ENCODE assay signal across 29 cellular contexts in the genomic region with DNA sequence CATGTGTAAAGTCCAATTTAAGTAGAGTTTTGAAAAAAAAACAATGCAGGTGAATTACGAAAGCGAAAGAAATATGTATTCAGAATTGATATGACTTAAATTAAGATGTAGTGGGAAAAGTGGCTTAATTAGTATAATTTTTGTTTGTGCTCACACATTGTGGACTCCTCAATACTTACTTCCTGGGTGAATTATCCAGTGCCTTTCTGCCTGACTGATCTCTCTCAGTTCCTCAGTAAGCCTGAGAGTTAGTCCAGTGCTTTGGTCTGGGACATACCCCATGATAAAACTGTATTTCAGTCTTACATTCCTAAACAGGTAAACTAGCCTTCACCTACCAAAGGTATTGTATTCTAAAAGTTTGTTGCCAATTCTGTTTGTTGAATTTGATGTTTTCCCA. TPM values are rescaled to one million over a fixed set of nuclear protein-coding genes. Genes with fewer than 3 reads are reported as not detected.
A peak's percentile ranks its signal among the peaks of the same experiment; 100 is the strongest.
DNase-seq lines count a peak whose midpoint lies in the region; ATAC-seq, FAIRE-seq and TF ChIP-seq lines count a peak whose summit lies in the region.
"Had no signal": no experiment of that assay in that cellular context is flagged by ENCODE, and none has a peak within 500 bp of the region (broad histone marks: within the 10 kb centered on the region; RNA-seq: fewer than 3 reads in every experiment).

No MANE protein-coding gene starts in this region.

- H3K27ac ChIP-seq in CD4-positive, alpha-beta T cell (ENCODE audit: low read depth, low read length) = no peak overlapping the region
- H3K27ac ChIP-seq in astrocyte (ENCODE audit: low read depth, low read length) (no peak overlapping the region), neuronal stem cell (replicated peaks; ENCODE audit: low read length) (no peak overlapping the region)
- H3K27ac ChIP-seq: thoracic aorta, VCaP had no signal

- no peak overlapping the region for H3K4ac ChIP-seq in neuronal stem cell (ENCODE audit: low read length)

- H3K4me3 ChIP-seq in astrocyte (ENCODE audit: insufficient read depth, low read depth, low read length) = no peak overlapping the region
- H3K4me3 ChIP-seq in neuronal stem cell (ENCODE audit: low read length in 2 of 2) = no peak overlapping the region
- H3K4me3 ChIP-seq: lung, thoracic aorta had no signal

- H3K4me1 ChIP-seq in astrocyte (ENCODE audit: insufficient read depth, low read length) = no peaks in the 10 kb centered on the region
- H3K4me1 ChIP-seq in neuronal stem cell (ENCODE audit: control insufficient read depth in 2 of 2, insufficient read depth in 1 of 2, low read depth in 1 of 2, low read length in 2 of 2) = no peaks in the 10 kb centered on the region

- no peaks in the 10 kb centered on the region for H3K9me3 ChIP-seq in CD4-positive, alpha-beta T cell (ENCODE audit: control insufficient read depth, low read length)
- H3K9me3 ChIP-seq in astrocyte (ENCODE audit: insufficient read depth, low read depth, low read length) (no peaks in the 10 kb centered on the region), neuronal stem cell (replicated peaks in 1 of 2; ENCODE audit: control insufficient read depth in 2 of 2, insufficient read depth in 1 of 2, low read depth in 1 of 2, low read length in 2 of 2) (no peaks in the 10 kb centered on the region)
- H3K9me3 ChIP-seq: thoracic aorta had no signal

- CTCF ChIA-PET in activated CD8-positive, alpha-beta T cell treated with anti-CD3 and anti-CD28 coated beads for 36 hours (lab: Charles Lee) = no interaction called here
- CTCF ChIA-PET in activated CD8-positive, alpha-beta T cell treated with anti-CD3 and anti-CD28 coated beads, Interleukin-2, amount 10 ng/mL, durations not matched to agents 7 days and 5 days (lab: Charles Lee) = no interaction called here
- CTCF ChIA-PET in CD4-positive, alpha-beta T cell (lab: Charles Lee) = no interaction called here
- CTCF ChIA-PET in T-cell (lab: Charles Lee) = no interaction called here

- H3K23ac ChIP-seq in neuronal stem cell (ENCODE audit: low read depth, low read length, poor library complexity) = no peak overlapping the region

- no peaks in the 10 kb centered on the region for H3K27me3 Mint-ChIP-seq in activated CD8-positive, alpha-beta T cell treated with anti-CD3 and anti-CD28 coated beads for 36 hours
- H3K27me3 Mint-ChIP-seq in activated CD8-positive, alpha-beta T cell treated with anti-CD3 and anti-CD28 coated beads, Interleukin-2, amount 10 ng/mL, durations not matched to agents 7 days and 5 days (ENCODE audit: low read depth) = no peaks in the 10 kb centered on the region
- no peaks in the 10 kb centered on the region for H3K27me3 Mint-ChIP-seq in CD4-positive, alpha-beta T cell
- H3K27me3 Mint-ChIP-seq in T-cell (peaks cover 0 to 4% of the 10 kb centered on the region in 2 donors), astrocyte (ENCODE audit: low read depth, unreplicated experiment) (no peaks in the 10 kb centered on the region)
- H3K27me3 Mint-ChIP-seq: effector memory CD8-positive, alpha-beta T cell had no signal

- no peak overlapping the region for H2BK120ac ChIP-seq in neuronal stem cell (ENCODE audit: low read depth, low read length)

- H4K20me1 ChIP-seq in astrocyte (ENCODE audit: insufficient read depth, low read length) = no peaks in the 10 kb centered on the region

- POLR2A ChIA-PET in activated CD8-positive, alpha-beta T cell treated with anti-CD3 and anti-CD28 coated beads for 36 hours (lab: Charles Lee) = no interaction called here
- POLR2A ChIA-PET in activated CD8-positive, alpha-beta T cell treated with anti-CD3 and anti-CD28 coated beads, Interleukin-2, amount 10 ng/mL, durations not matched to agents 7 days and 5 days (lab: Charles Lee) = no interaction called here
- POLR2A ChIA-PET in CD4-positive, alpha-beta T cell (lab: Charles Lee) = no interaction called here
- POLR2A ChIA-PET in T-cell (lab: Charles Lee) = no interaction called here

- H2BK12ac ChIP-seq in neuronal stem cell (ENCODE audit: low read length) = no peak overlapping the region

- no peak overlapping the region for H2BK15ac ChIP-seq in neuronal stem cell (ENCODE audit: low read length)

- H3K4me3 Mint-ChIP-seq in activated CD8-positive, alpha-beta T cell treated with anti-CD3 and anti-CD28 coated beads for 36 hours = peak overlapping the region; percentile 31
- no peak overlapping the region for H3K4me3 Mint-ChIP-seq in activated CD8-positive, alpha-beta T cell treated with anti-CD3 and anti-CD28 coated beads, Interleukin-2, amount 10 ng/mL, durations not matched to agents 7 days and 5 days
- peak overlapping the region; percentile 63 for H3K4me3 Mint-ChIP-seq in CD4-positive, alpha-beta T cell
- H3K4me3 Mint-ChIP-seq in T-cell = peak overlapping the region in 1 of 3 donors; percentile 4
- no peak overlapping the region for H3K4me3 Mint-ChIP-seq in astrocyte (ENCODE audit: unreplicated experiment)
- H3K4me3 Mint-ChIP-seq: CD8-positive, alpha-beta T cell; effector memory CD8-positive, alpha-beta T cell; HFFc6; nephron had no signal

- no peak for TF ChIP-seq CTCF in activated CD8-positive, alpha-beta T cell treated with anti-CD3 and anti-CD28 coated beads for 36 hours (IDR thresholded peaks at IDR 0.05)
- no peak for TF ChIP-seq CTCF in CD4-positive, alpha-beta T cell (IDR thresholded peaks at IDR 0.05)
- no peak for TF ChIP-seq CTCF in astrocyte (IDR thresholded peaks at IDR 0.05; ENCODE audit: insufficient read depth, low read depth, low read length)

- H3K27ac Mint-ChIP-seq in activated CD8-positive, alpha-beta T cell treated with anti-CD3 and anti-CD28 coated beads for 36 hours = peak overlapping the region; percentile 89
- H3K27ac Mint-ChIP-seq in activated CD8-positive, alpha-beta T cell treated with anti-CD3 and anti-CD28 coated beads, Interleukin-2, amount 10 ng/mL, durations not matched to agents 7 days and 5 days = no peak overlapping the region
- peak overlapping the region; percentile 89 for H3K27ac Mint-ChIP-seq in CD4-positive, alpha-beta T cell
- H3K27ac Mint-ChIP-seq in T-cell (peak overlapping the region; percentile 49 to 83), astrocyte (ENCODE audit: unreplicated experiment) (no peak overlapping the region)
- H3K27ac Mint-ChIP-seq: CD8-positive, alpha-beta T cell; HFFc6; nephron had no signal

- ATAC-seq in activated CD8-positive, alpha-beta T cell treated with anti-CD3 and anti-CD28 coated beads for 36 hours = peak; percentile 41
- ATAC-seq in activated CD8-positive, alpha-beta T cell treated with anti-CD3 and anti-CD28 coated beads, Interleukin-2, amount 10 ng/mL, durations not matched to agents 7 days and 5 days = no peak
- no peak for ATAC-seq in CD4-positive, alpha-beta T cell (ENCODE audit: poor library complexity)
- ATAC-seq in T-cell (replicated peaks in 1 of 4) (no peak), sciatic nerve (no peak)
- ATAC-seq: CD8-positive, alpha-beta T cell; effector memory CD8-positive, alpha-beta T cell; SK-N-SH treated with all-trans-retinoic acid at 6 μM for 48 hours had no signal

- H4K8ac ChIP-seq in neuronal stem cell (ENCODE audit: low read depth, low read length) = no peak overlapping the region

- WGBS in neuronal stem cell (ENCODE audit: extremely low coverage in 2 of 2, insufficient read length in 2 of 2, insufficient replicate concordance in 1 of 2), 2 donors = no CpG with 5 or more reads among the region's 2 CpGs

- no peak overlapping the region for H3K4me2 ChIP-seq in astrocyte (ENCODE audit: low read length)
- H3K4me2 ChIP-seq in neuronal stem cell (ENCODE audit: insufficient read depth, low read length, poor library complexity, severe bottlenecking) = no peak overlapping the region

- no peak overlapping the region for H4K91ac ChIP-seq in neuronal stem cell (ENCODE audit: low read depth, low read length, poor library complexity)

- no peaks in the 10 kb centered on the region for H3K79me1 ChIP-seq in neuronal stem cell (ENCODE audit: low read depth, low read length)

- intact Hi-C loops in activated CD8-positive, alpha-beta T cell treated with anti-CD3 and anti-CD28 coated beads for 36 hours (cut with micrococcal nuclease) = no loop called here
- intact Hi-C loops in CD4-positive, alpha-beta T cell (cut with DNase I, micrococcal nuclease) = loop anchor here in 1 of 2 experiments (10.0 kb wide), 1 partner anchor 46 kb away; the partner anchor contains the start of gene ATP7A
- intact Hi-C loops in sciatic nerve (cut with DNase I) = no loop called here

- H2AFZ ChIP-seq in astrocyte (ENCODE audit: low read depth, low read length) = no peak overlapping the region
- H2AFZ ChIP-seq in neuronal stem cell (ENCODE audit: low read length) = no peak overlapping the region

- no peaks in the 10 kb centered on the region for H3K79me2 ChIP-seq in astrocyte (ENCODE audit: insufficient read depth, low read length)

- peak; percentile 47 for FAIRE-seq in astrocyte (lab: Jason Lieb, UNC)

- no peak overlapping the region for H3K9ac ChIP-seq in astrocyte (ENCODE audit: low read length)
- H3K9ac ChIP-seq in neuronal stem cell (ENCODE audit: low read depth, low read length, poor library complexity) = no peak overlapping the region

- H3K36me3 ChIP-seq in astrocyte (ENCODE audit: insufficient read depth, low read length) = no peaks in the 10 kb centered on the region
- no peaks in the 10 kb centered on the region for H3K36me3 ChIP-seq in neuronal stem cell (replicated peaks in 1 of 2; ENCODE audit: control insufficient read depth in 2 of 2, insufficient read depth in 2 of 2, low read length in 2 of 2)
- H3K36me3 ChIP-seq: thoracic aorta had no signal

- no peaks in the 10 kb centered on the region for H3K27me3 ChIP-seq in CD4-positive, alpha-beta T cell (ENCODE audit: control insufficient read depth, insufficient read depth, low read length)
- H3K27me3 ChIP-seq in astrocyte (ENCODE audit: insufficient read depth, low read length) = no peaks in the 10 kb centered on the region
- no peaks in the 10 kb centered on the region for H3K27me3 ChIP-seq in neuronal stem cell (ENCODE audit: control insufficient read depth in 3 of 3, insufficient read depth in 3 of 3, low read depth in 1 of 3, low read length in 3 of 3)

- peaks cover 5% of the 10 kb centered on the region for H3K9me3 Mint-ChIP-seq in activated CD8-positive, alpha-beta T cell treated with anti-CD3 and anti-CD28 coated beads for 36 hours
- H3K9me3 Mint-ChIP-seq in activated CD8-positive, alpha-beta T cell treated with anti-CD3 and anti-CD28 coated beads, Interleukin-2, amount 10 ng/mL, durations not matched to agents 7 days and 5 days (ENCODE audit: insufficient read depth) = peaks cover 4% of the 10 kb centered on the region
- H3K9me3 Mint-ChIP-seq in CD4-positive, alpha-beta T cell = no peaks in the 10 kb centered on the region
- H3K9me3 Mint-ChIP-seq in T-cell = no peaks in the 10 kb centered on the region
- H3K9me3 Mint-ChIP-seq in astrocyte (ENCODE audit: unreplicated experiment) = no peaks in the 10 kb centered on the region
- H3K9me3 Mint-ChIP-seq: CD8-positive, alpha-beta T cell; effector memory CD8-positive, alpha-beta T cell had no signal

- H2BK5ac ChIP-seq in neuronal stem cell (ENCODE audit: low read length) = no peak overlapping the region

- H3K4me1 Mint-ChIP-seq in activated CD8-positive, alpha-beta T cell treated with anti-CD3 and anti-CD28 coated beads for 36 hours (ENCODE audit: low read depth) = peaks cover 44% of the 10 kb centered on the region
- peaks cover 26% of the 10 kb centered on the region for H3K4me1 Mint-ChIP-seq in activated CD8-positive, alpha-beta T cell treated with anti-CD3 and anti-CD28 coated beads, Interleukin-2, amount 10 ng/mL, durations not matched to agents 7 days and 5 days (ENCODE audit: low read depth)
- H3K4me1 Mint-ChIP-seq in CD4-positive, alpha-beta T cell (ENCODE audit: low read depth) = peaks cover 36% of the 10 kb centered on the region
- peaks cover 35 to 46% (median 41%) of the 10 kb centered on the region in 3 donors for H3K4me1 Mint-ChIP-seq in T-cell
- no peaks in the 10 kb centered on the region for H3K4me1 Mint-ChIP-seq in astrocyte (ENCODE audit: low read depth, unreplicated experiment)
- H3K4me1 Mint-ChIP-seq: nephron had no signal

- no peak overlapping the region for H3K18ac ChIP-seq in neuronal stem cell (ENCODE audit: low read length)

- no peak overlapping the region for H2AK5ac ChIP-seq in neuronal stem cell (ENCODE audit: low read depth, low read length)

- peaks cover 12% of the 10 kb centered on the region for H3K36me3 Mint-ChIP-seq in activated CD8-positive, alpha-beta T cell treated with anti-CD3 and anti-CD28 coated beads for 36 hours (ENCODE audit: low read depth)
- H3K36me3 Mint-ChIP-seq in activated CD8-positive, alpha-beta T cell treated with anti-CD3 and anti-CD28 coated beads, Interleukin-2, amount 10 ng/mL, durations not matched to agents 7 days and 5 days (ENCODE audit: low read depth) = peaks cover 16% of the 10 kb centered on the region
- H3K36me3 Mint-ChIP-seq in CD4-positive, alpha-beta T cell (ENCODE audit: low read depth) = peaks cover 22% of the 10 kb centered on the region
- H3K36me3 Mint-ChIP-seq in T-cell = peaks cover 14% of the 10 kb centered on the region
- H3K36me3 Mint-ChIP-seq in astrocyte (ENCODE audit: low read depth, unreplicated experiment) = no peaks in the 10 kb centered on the region

- DNase-seq in activated CD8-positive, alpha-beta T cell treated with anti-CD3 and anti-CD28 coated beads for 36 hours = no peak
- DNase-seq in activated CD8-positive, alpha-beta T cell treated with anti-CD3 and anti-CD28 coated beads, Interleukin-2, amount 10 ng/mL, durations not matched to agents 7 days and 5 days = no peak
- no peak for DNase-seq in CD4-positive, alpha-beta T cell
- DNase-seq in T-cell (no peak), astrocyte (ENCODE audit: low read depth) (no peak), neuronal stem cell (ENCODE audit: low spot score) (no peak), sciatic nerve (ENCODE audit: low spot score) (no peak)
- DNase-seq: CD8-positive, alpha-beta T cell; central memory CD4-positive, alpha-beta T cell; cortex of kidney; effector memory CD8-positive, alpha-beta T cell; GOT3; HFFc6; hippocampal formation; NCI-H1048; NCI-H2107; NCI-H345; Right ventricle myocardium superior; stimulated activated naive CD4-positive, alpha-beta T cell; T-helper 9 cell had no signal

- H3K14ac ChIP-seq in neuronal stem cell (ENCODE audit: low read length) = no peak overlapping the region

RNA-seq across cellular contexts. Expression of gene PGAM4, which starts 8.4 kb away (rescaled TPM):
- 1 to 10 TPM in 1 of 2 experiments, under 1 TPM in 1; 0.56 to 1.3 TPM for total RNA-seq in activated CD8-positive, alpha-beta T cell treated with anti-CD3 and anti-CD28 coated beads for 36 hours
- 1 to 10 TPM in 1 of 2 experiments, under 1 TPM in 1; 0.52 to 1.1 TPM for total RNA-seq in activated CD8-positive, alpha-beta T cell treated with anti-CD3 and anti-CD28 coated beads, Interleukin-2, amount 10 ng/mL, durations not matched to agents 7 days and 5 days
- total RNA-seq in CD4-positive, alpha-beta T cell = not detected
- total RNA-seq in T-cell = not detected
- 0.32 TPM in 1 of 2 replicates, not detected in the other for total RNA-seq in astrocyte
- not detected for polyA plus RNA-seq in neuronal stem cell (2013, experiment 1 of 2)
- polyA plus RNA-seq in neuronal stem cell (2013, experiment 2 of 2) = not detected
- not detected for total RNA-seq in sciatic nerve
- total RNA-seq: CD8-positive, alpha-beta T cell; lung; osteocyte; renal cortical epithelial cell; Right ventricle myocardium superior; skeletal muscle tissue; thoracic aorta; urinary bladder had no signal

RNA-seq across cellular contexts. Expression of gene ATP7A, which starts 50.6 kb away (rescaled TPM):
- 1 to 10 TPM; 7.4 to 8.7 TPM for total RNA-seq in activated CD8-positive, alpha-beta T cell treated with anti-CD3 and anti-CD28 coated beads for 36 hours
- total RNA-seq in activated CD8-positive, alpha-beta T cell treated with anti-CD3 and anti-CD28 coated beads, Interleukin-2, amount 10 ng/mL, durations not matched to agents 7 days and 5 days = 1 to 10 TPM; 8.6 to 8.8 TPM
- total RNA-seq in CD4-positive, alpha-beta T cell = 10 to 100 TPM; 12.1 to 12.8 TPM
- total RNA-seq in T-cell (10 to 100 TPM; 11.2 to 13.6 (median 12.7) TPM), astrocyte (15.0 and 17.2 TPM in 2 replicates), sciatic nerve (15.2 TPM)
- polyA plus RNA-seq in neuronal stem cell (2013, experiment 1 of 2) = 2.3 TPM
- polyA plus RNA-seq in neuronal stem cell (2013, experiment 2 of 2) = 2.6 TPM

Comparison
In these comparisons a context has a peak if more than half of its experiments do, and no peak if none do; other contexts are left out.
1. H3K27ac Mint-ChIP-seq: peak in activated CD8-positive, alpha-beta T cell treated with anti-CD3 and anti-CD28 coated beads for 36 hours (single experiment), CD4-positive, alpha-beta T cell (single experiment) and T-cell (2 of 2); none in activated CD8-positive, alpha-beta T cell treated with anti-CD3 and anti-CD28 coated beads, Interleukin-2, amount 10 ng/mL, durations not matched to agents 7 days and 5 days (single experiment) and astrocyte (single experiment).
2. H3K4me3 Mint-ChIP-seq: peak in activated CD8-positive, alpha-beta T cell treated with anti-CD3 and anti-CD28 coated beads for 36 hours (single experiment) and CD4-positive, alpha-beta T cell (single experiment); none in activated CD8-positive, alpha-beta T cell treated with anti-CD3 and anti-CD28 coated beads, Interleukin-2, amount 10 ng/mL, durations not matched to agents 7 days and 5 days (single experiment) and astrocyte (single experiment).